Comparison of ENCODE assay signal across 8 cellular contexts in genomic region chr1:85275701-85276289, GRCh38. TPM values are rescaled to one million over a fixed set of nuclear protein-coding genes. Genes with fewer than 3 reads are reported as not detected.
DNase-seq lines count a peak whose midpoint lies in the region; ATAC-seq, FAIRE-seq and TF ChIP-seq lines count a peak whose summit lies in the region.

No MANE protein-coding gene starts in this region.

- H3K27me3 ChIP-seq in HUES48 (ENCODE audit: control insufficient read depth, insufficient read depth, low read length) (no peaks in the 10 kb centered on the region), adipocyte (replicated peaks; ENCODE audit: control insufficient read depth, insufficient read depth, low read length) (no peaks in the 10 kb centered on the region), keratinocyte (ENCODE audit: control insufficient read depth, extremely low read depth, insufficient read depth, low read length) (no peaks in the 10 kb centered on the region), stomach smooth muscle (ENCODE audit: control insufficient read depth in 1 of 2, insufficient read depth in 2 of 2, low read length in 2 of 2) (no peaks in the 10 kb centered on the region)

- DNase-seq in NCI-H1417 (lab: John Stamatoyannopoulos, UW), result peak in 2 of 3 experiments; percentile 40 to 61
- DNase-seq in NCI-H1417 treated with DMSO at 0.1 percent for 48 hours (lab: John Stamatoyannopoulos, UW), result no peak
- peak; percentile 39 for DNase-seq in adipocyte (ENCODE audit: low read depth)
- no peak for DNase-seq in keratinocyte (ENCODE audit: low read depth, low spot score)
- DNase-seq in omental fat pad (ENCODE audit: low spot score), result no peak

- H3K9ac ChIP-seq in HUES48 (ENCODE audit: low read depth, low read length) (peak overlapping the region; percentile 62), adipocyte (ENCODE audit: low read length) (peak overlapping the region; percentile 96), keratinocyte (ENCODE audit: control insufficient read depth, extremely low read depth, insufficient read depth, low read length) (peak overlapping the region; percentile 100), stomach smooth muscle (ENCODE audit: low read length in 2 of 2) (peak overlapping the region; percentile 95 to 97)

- H3K4me1 ChIP-seq in HUES48 (ENCODE audit: control insufficient read depth, insufficient read depth, low read length) (peaks cover 19% of the 10 kb centered on the region; the same call in 1 of the 2 replicates), adipocyte (ENCODE audit: control insufficient read depth, insufficient read depth, low read length) (peaks cover 35% of the 10 kb centered on the region), keratinocyte (ENCODE audit: control insufficient read depth, extremely low read depth, insufficient read depth, low read length) (peaks cover 46% of the 10 kb centered on the region), stomach smooth muscle (ENCODE audit: control insufficient read depth, insufficient read depth, low read length) (peaks cover 16% of the 10 kb centered on the region)

- ATAC-seq in omental fat pad (ENCODE audit: low FRiP score) (no peak), GM21786 (IDR thresholded peaks at IDR 0.05; ENCODE audit: unreplicated experiment) (no peak)

- peaks cover under 1% of the 10 kb centered on the region for H4K20me1 ChIP-seq in keratinocyte (ENCODE audit: control insufficient read depth, extremely low read depth, insufficient read depth, low read length)

- FAIRE-seq in keratinocyte (lab: Jason Lieb, UNC), result peak; percentile 43

- peak overlapping the region; percentile 54 for H2AFZ ChIP-seq in keratinocyte (ENCODE audit: control insufficient read depth, low read length)

- dilution Hi-C loops in keratinocyte (cut with MboI; ENCODE audit: extremely low pct_ligation_motif_present, low sequenced_read_pairs), result no loop called here

- peaks cover 19% of the 10 kb centered on the region for H3K36me3 ChIP-seq in HUES48 (ENCODE audit: control insufficient read depth, insufficient read depth, low read length)
- peaks cover 8% of the 10 kb centered on the region for H3K36me3 ChIP-seq in adipocyte (ENCODE audit: control insufficient read depth, insufficient read depth, low read length, severe bottlenecking)
- peaks cover 4 to 6% of the 10 kb centered on the region in 2 experiments for H3K36me3 ChIP-seq in keratinocyte (ENCODE audit: control insufficient read depth in 2 of 2, extremely low read depth in 1 of 2, insufficient read depth in 2 of 2, low read length in 2 of 2)
- H3K36me3 ChIP-seq in stomach smooth muscle (ENCODE audit: control insufficient read depth in 2 of 2, insufficient read depth in 2 of 2, low read length in 2 of 2), result peaks cover 2 to 4% of the 10 kb centered on the region in 2 donors

- peak overlapping the region; percentile 96 for H3K27ac ChIP-seq in HUES48 (ENCODE audit: low read depth, low read length)
- peak overlapping the region; percentile 99 for H3K27ac ChIP-seq in keratinocyte (ENCODE audit: control insufficient read depth, insufficient read depth, low read length)
- H3K27ac ChIP-seq in stomach smooth muscle (ENCODE audit: low read length), result peak overlapping the region; percentile 84

- H3K4me3 ChIP-seq in HUES48 (ENCODE audit: low read depth, low read length) (peak overlapping the region; percentile 83), adipocyte (ENCODE audit: low read length) (peak overlapping the region; percentile 98), keratinocyte (ENCODE audit: control insufficient read depth in 2 of 3, extremely low read depth in 1 of 3, insufficient read depth in 2 of 3, low read depth in 1 of 3, low read length in 3 of 3) (peak overlapping the region; percentile 77 to 100 (median 96)), stomach smooth muscle (ENCODE audit: low read length in 2 of 2) (peak overlapping the region; percentile 97 to 100)

- peaks cover 5% of the 10 kb centered on the region for H3K9me1 ChIP-seq in keratinocyte (ENCODE audit: control insufficient read depth, extremely low read depth, insufficient read depth, low read length)

- peak overlapping the region; percentile 93 for H3K4me2 ChIP-seq in keratinocyte (ENCODE audit: control insufficient read depth, extremely low read depth, insufficient read depth, low read depth, low read length)

- H3K79me2 ChIP-seq in keratinocyte (ENCODE audit: control insufficient read depth, insufficient read depth, low read length), result peaks cover 56% of the 10 kb centered on the region

- H3K9me3 ChIP-seq in HUES48 (ENCODE audit: control insufficient read depth, insufficient read depth, low read length) (no peaks in the 10 kb centered on the region), adipocyte (ENCODE audit: control insufficient read depth, low read length) (no peaks in the 10 kb centered on the region), keratinocyte (ENCODE audit: control insufficient read depth, low read depth, low read length) (no peaks in the 10 kb centered on the region), stomach smooth muscle (ENCODE audit: control insufficient read depth in 2 of 2, low read length in 2 of 2) (no peaks in the 10 kb centered on the region)

- TF ChIP-seq CTCF in keratinocyte (optimal IDR thresholded peaks at IDR 0.05 in 1 of 3, IDR thresholded peaks at IDR 0.05 in 1 of 3, conservative IDR thresholded peaks at IDR 0.05 in 1 of 3; ENCODE audit: extremely low read depth in 1 of 3, insufficient read depth in 2 of 3, low read length in 3 of 3) (no peak), omental fat pad (IDR thresholded peaks at IDR 0.05) (no peak)

RNA-seq across cellular contexts. Expression of gene BCL10, which starts 0.6 kb away (rescaled TPM):
- polyA plus RNA-seq in keratinocyte, result 11.4 to 22.4 TPM (median 19.7 TPM) in 3 replicates
- 98.8 TPM for polyA plus RNA-seq in keratinocyte (2011; ENCODE audit: low read depth)
- 10.7 and 21.3 TPM in 2 replicates for polyA plus RNA-seq in keratinocyte (2011; cell fraction: cytosol; rRNA removed)
- 14.1 and 16.6 TPM in 2 replicates for polyA plus RNA-seq in keratinocyte (2011; cell fraction: nucleus; rRNA removed)
- polyA plus RNA-seq in keratinocyte (2012; ENCODE audit: low replicate concordance), result 20.7 and 24.5 TPM in 2 replicates
- 10.6 to 20.8 TPM (median 14.6 TPM) in 3 replicates for polyA minus RNA-seq in keratinocyte
- 28.4 TPM for polyA minus RNA-seq in keratinocyte (2011; cell fraction: cytosol; rRNA and poly(A)+ RNA removed)
- 12.0 and 20.0 TPM in 2 replicates for polyA minus RNA-seq in keratinocyte (2011; cell fraction: nucleus; rRNA and poly(A)+ RNA removed)
- total RNA-seq in omental fat pad, result 10 to 100 TPM; 13.9 to 21.6 (median 18.0) TPM

RNA-seq across cellular contexts. Expression of gene C1orf52, which starts 16.3 kb away (rescaled TPM):
- polyA plus RNA-seq in keratinocyte, result 15.8 to 27.3 TPM (median 25.4 TPM) in 3 replicates
- polyA plus RNA-seq in keratinocyte (2011; ENCODE audit: low read depth), result 41.3 TPM
- 15.8 and 19.6 TPM in 2 replicates for polyA plus RNA-seq in keratinocyte (2011; cell fraction: cytosol; rRNA removed)
- polyA plus RNA-seq in keratinocyte (2011; cell fraction: nucleus; rRNA removed), result 29.7 and 31.3 TPM in 2 replicates
- polyA plus RNA-seq in keratinocyte (2012; ENCODE audit: low replicate concordance), result 19.3 and 26.2 TPM in 2 replicates
- polyA minus RNA-seq in keratinocyte, result 6.2 to 17.9 TPM (median 9.3 TPM) in 3 replicates
- polyA minus RNA-seq in keratinocyte (2011; cell fraction: cytosol; rRNA and poly(A)+ RNA removed), result 5.9 TPM
- 11.6 and 20.6 TPM in 2 replicates for polyA minus RNA-seq in keratinocyte (2011; cell fraction: nucleus; rRNA and poly(A)+ RNA removed)
- total RNA-seq in omental fat pad, result 10 to 100 TPM; 12.0 to 15.8 (median 12.8) TPM

Comparison
In these comparisons a context has a peak if more than half of its experiments do, and no peak if none do; other contexts are left out.
1. DNase-seq: peak in NCI-H1417 (2 of 3) and adipocyte (single experiment); none in NCI-H1417 treated with DMSO at 0.1 percent for 48 hours (single experiment), keratinocyte (single experiment) and omental fat pad (single experiment).
2. Peak in every context shown above with its lines, with median percentiles within 50 percentile points of each other: H3K27ac ChIP-seq, H3K4me3 ChIP-seq and H3K9ac ChIP-seq.